29 cellular contexts compared by ENCODE assay signal in the genomic region with DNA sequence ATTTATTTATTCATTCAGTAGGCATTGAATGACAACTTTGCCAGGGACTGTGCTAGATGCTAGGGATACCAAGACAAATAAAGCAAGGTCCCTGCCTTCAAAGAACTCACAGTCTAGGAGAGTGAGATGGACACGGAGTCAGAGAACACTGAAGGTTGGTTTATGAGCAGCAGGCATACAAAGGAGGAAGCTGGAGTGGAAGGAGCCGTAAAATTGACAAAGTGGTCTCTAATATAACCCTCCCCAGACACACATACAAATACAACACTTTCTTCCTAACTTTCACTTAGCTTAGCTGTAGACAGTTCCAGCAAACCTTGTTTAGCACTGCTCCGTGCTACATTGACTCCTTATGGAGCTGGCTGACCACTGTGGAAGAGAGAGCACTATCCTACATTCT.
"Had no signal": no experiment of that assay in that cellular context is flagged by ENCODE, and none has a peak within 500 bp of the region (broad histone marks: within the 10 kb centered on the region; RNA-seq: fewer than 3 reads in every experiment).

No MANE protein-coding gene starts in this region.

- H3K4me1 ChIP-seq: left lung, pancreas, prostate gland, stomach, testis, thyroid gland, transverse colon, upper lobe of left lung had no signal

- H3K9me3 ChIP-seq: left lung, mucosa of descending colon, pancreas, prostate gland, stomach, testis, thyroid gland, transverse colon, upper lobe of left lung had no signal

- H3K27ac ChIP-seq: left lung, pancreas, prostate gland, stomach, testis, thyroid gland, transverse colon, upper lobe of left lung had no signal

- DNase-seq: hypothalamus; immature natural killer cell; kidney; left colon; left lung; midbrain; mucosa of descending colon; naive thymus-derived CD4-positive, alpha-beta T cell; nucleus accumbens; pancreas; posterior cingulate gyrus; retina; right cardiac atrium; stimulated activated CD4-positive, alpha-beta T cell treated with anti-CD3 and anti-CD28 coated beads, Interleukin-12 subunit alpha, Interleukin-12 subunit beta, amount 100 ng/mL, for 4 hours; stimulated activated CD4-positive, alpha-beta T cell treated with anti-CD3 and anti-CD28 coated beads, Interleukin-15, amount 100 ng/mL, for 24 hours; stimulated activated CD4-positive, alpha-beta T cell treated with anti-CD3 and anti-CD28 coated beads, Interleukin-2, amount 100 ng/mL, for 24 hours; stimulated activated CD4-positive, alpha-beta T cell treated with anti-CD3 and anti-CD28 coated beads, Interleukin-4, amount 100 ng/mL, for 1 hour; stimulated activated naive B cell treated with anti-CD40 and anti-IgM and Interleukin-4, amounts not matched to agents 10 μg/mL and 1 μg/mL and 100 μg/mL, for 72 hours; stimulated activated naive CD8-positive, alpha-beta T cell treated with anti-CD3 and anti-CD28 coated beads, Interleukin-15, Interleukin-2, amounts not matched to agents 100 U/mL and 50 U/mL, for 24 hours; stomach; testis; thyroid gland; transverse colon; upper lobe of left lung had no signal

- H3K4me3 ChIP-seq: left lung, lung, mucosa of descending colon, pancreas, prostate gland, skin epidermis, stomach, testis, thyroid gland, transverse colon, upper lobe of left lung had no signal

- H3K36me3 ChIP-seq: left lung, pancreas, prostate gland, thyroid gland, transverse colon, upper lobe of left lung had no signal

- ATAC-seq: left colon; left lung; mucosa of descending colon; naive thymus-derived CD4-positive, alpha-beta T cell; natural killer cell treated with Interleukin-12 subunit alpha and Interleukin-12 subunit beta and Interleukin-15 and Interleukin-18, amount 100 ng/mL, for 72 hours; pancreas; right cardiac atrium; sciatic nerve; stimulated activated naive B cell treated with anti-CD40 and anti-IgM and Interleukin-4, amounts not matched to agents 10 μg/mL and 1 μg/mL and 100 μg/mL, for 72 hours; stimulated activated naive CD8-positive, alpha-beta T cell treated with anti-CD3 and anti-CD28 coated beads, Interleukin-15, Interleukin-2, amounts not matched to agents 100 U/mL and 50 U/mL, for 24 hours had no signal

- H3K27me3 ChIP-seq: left lung, pancreas, stomach, testis, thyroid gland, transverse colon, upper lobe of left lung had no signal
